ENCODE assay signal across 9 cellular contexts in the genomic region with DNA sequence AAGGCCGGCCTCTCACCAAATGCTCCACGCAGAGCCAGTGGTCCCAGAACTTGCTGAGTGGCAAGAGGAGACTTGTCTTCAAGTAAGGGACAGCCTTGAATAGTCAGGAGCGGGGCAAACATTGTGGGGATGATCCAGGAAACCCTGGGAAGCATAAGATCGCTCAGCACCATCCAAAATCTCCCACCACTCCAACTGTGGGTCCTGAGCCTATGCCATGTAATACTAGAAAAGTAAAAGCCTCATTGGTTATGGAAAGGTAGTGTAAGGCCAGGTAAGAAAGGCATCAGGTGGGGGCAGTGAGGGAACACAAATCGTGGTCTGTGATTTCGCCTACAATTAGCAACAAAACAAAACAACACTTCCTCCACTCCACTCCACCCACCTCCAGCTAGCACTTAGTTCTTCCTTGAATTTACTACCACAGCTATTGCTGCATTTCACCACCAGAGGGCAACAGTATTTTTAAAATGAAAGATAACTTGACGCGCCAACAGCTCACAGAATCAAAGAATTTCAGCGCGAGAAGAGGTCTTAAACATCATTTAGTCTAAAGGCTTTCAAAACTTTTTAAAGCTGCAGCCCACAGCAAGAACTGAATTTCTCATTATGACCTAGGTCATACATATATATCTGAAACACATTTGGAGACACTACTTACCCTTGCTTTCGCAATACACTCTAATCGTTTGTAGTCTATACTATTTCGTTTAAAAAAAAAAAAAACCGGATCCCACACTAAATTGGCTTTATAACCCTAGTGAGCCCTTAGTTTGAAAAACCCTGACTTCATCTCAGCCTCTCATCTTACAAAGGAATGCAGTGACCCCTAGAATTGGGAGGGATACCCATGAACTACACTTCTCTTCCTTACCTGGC. TPM values are rescaled to one million over a fixed set of nuclear protein-coding genes. Genes with fewer than 3 reads are reported as not detected.
DNase-seq lines count a peak whose midpoint lies in the region; ATAC-seq and TF ChIP-seq lines count a peak whose summit lies in the region.
"Had no signal": no experiment of that assay in that cellular context is flagged by ENCODE, and none has a peak within 500 bp of the region (broad histone marks: within the 10 kb centered on the region; RNA-seq: fewer than 3 reads in every experiment).

No MANE protein-coding gene starts in this region.

- TF ChIP-seq CTCF in GM12873 (IDR thresholded peaks at IDR 0.05; ENCODE audit: insufficient read depth, low read depth, low read length, missing control alignments): peak; percentile 76

- H3K9me3 Mint-ChIP-seq in T-cell: no peaks in the 10 kb centered on the region
- no peaks in the 10 kb centered on the region for H3K9me3 Mint-ChIP-seq in stimulated activated naive CD8-positive, alpha-beta T cell treated with anti-CD3 and anti-CD28 coated beads, Interleukin-15, amount 100 ng/mL, for 72 hours

- H3K4me3 Mint-ChIP-seq in T-cell: peak overlapping the region; percentile 22 to 50 (median 41)
- peak overlapping the region; percentile 50 to 60 for H3K4me3 Mint-ChIP-seq in stimulated activated naive CD8-positive, alpha-beta T cell treated with anti-CD3 and anti-CD28 coated beads, Interleukin-15, amount 100 ng/mL, for 72 hours

- H3K36me3 Mint-ChIP-seq in T-cell: no peaks in the 10 kb centered on the region

- H3K27me3 Mint-ChIP-seq in T-cell: peaks cover 5 to 7% of the 10 kb centered on the region in 2 donors
- no peaks in the 10 kb centered on the region for H3K27me3 Mint-ChIP-seq in stimulated activated naive CD8-positive, alpha-beta T cell treated with anti-CD3 and anti-CD28 coated beads, Interleukin-15, amount 100 ng/mL, for 72 hours

- peak; percentile 75 for DNase-seq in AG08396 (ENCODE audit: low spot score)
- DNase-seq in NCI-H1092 treated with DMSO at 0.1 percent for 48 hours (lab: John Stamatoyannopoulos, UW): peak; percentile 59
- peak in 29 of 34 experiments; percentile 10 to 53 (median 33) for DNase-seq in T-cell
- DNase-seq in cerebellum (ENCODE audit: low spot score): peak; percentile 77
- peak; percentile 85 for DNase-seq in left kidney (ENCODE audit: low read depth, low spot score)
- DNase-seq in stimulated activated naive CD8-positive, alpha-beta T cell treated with anti-CD3 and anti-CD28 coated beads, Interleukin-15, amount 100 ng/mL, for 72 hours: peak; percentile 36 to 38

- peak overlapping the region; percentile 55 to 68 for H3K27ac Mint-ChIP-seq in T-cell
- H3K27ac Mint-ChIP-seq in stimulated activated naive CD8-positive, alpha-beta T cell treated with anti-CD3 and anti-CD28 coated beads, Interleukin-15, amount 100 ng/mL, for 72 hours: no peak overlapping the region

- H3K4me1 Mint-ChIP-seq in T-cell: peaks cover 37 to 55% (median 44%) of the 10 kb centered on the region in 3 donors
- H3K4me1 Mint-ChIP-seq in stimulated activated naive CD8-positive, alpha-beta T cell treated with anti-CD3 and anti-CD28 coated beads, Interleukin-15, amount 100 ng/mL, for 72 hours: peaks cover 24% of the 10 kb centered on the region

- ATAC-seq in HG02678 (IDR thresholded peaks at IDR 0.05; ENCODE audit: unreplicated experiment) (peak; percentile 51), T-cell (replicated peaks in 1 of 4) (peak; percentile 63 to 73 (median 70))
- peak; percentile 26 for ATAC-seq in stimulated activated naive CD8-positive, alpha-beta T cell treated with anti-CD3 and anti-CD28 coated beads, Interleukin-15, amount 100 ng/mL, for 72 hours

- POLR2A ChIA-PET in T-cell (lab: Charles Lee): interaction anchor here in 1 of 2 donors (0.6 kb wide), 1 partner anchor 28 kb away, joined by 5 read pairs; no protein-coding TSS in a partner anchor

- CTCF ChIA-PET in T-cell (lab: Charles Lee): interaction anchor here (0.5 to 2.7 kb wide), 30 partner anchors 7 to 719 kb away, joined by 3 to 47 read pairs (median 4); partner anchors contain the start of genes MFSD1 (in 2 of the 2), GFM1 (in 1 of the 2) and LXN (in 1 of the 2)

RNA-seq across cellular contexts. Expression of gene RARRES1, which starts 4.5 kb away (rescaled TPM):
- total RNA-seq in T-cell (not detected), cerebellum (36.5 TPM)
- total RNA-seq: T-helper 2 cell treated with Interferon-gamma antibody and Interleukin-4, amounts not matched to agents 100 ng/mL and 5 ng/mL, for 36 hours had no signal

RNA-seq across cellular contexts. Expression of gene LXN, which starts 55.3 kb away (rescaled TPM):
- 1 to 10 TPM; 2.5 to 6.7 (median 3.9) TPM for total RNA-seq in T-cell
- total RNA-seq in cerebellum: 5.0 TPM

Comparison
In these comparisons a context has a peak if more than half of its experiments do, and no peak if none do; other contexts are left out.
1. Peak in every context shown above with its lines: DNase-seq and ATAC-seq.
2. DNase-seq: peak in every context shown above with its lines; median percentile 85 in left kidney; 77 in cerebellum; 75 in AG08396; 59 in NCI-H1092 treated with DMSO at 0.1 percent for 48 hours; 37 in stimulated activated naive CD8-positive, alpha-beta T cell treated with anti-CD3 and anti-CD28 coated beads, Interleukin-15, amount 100 ng/mL, for 72 hours; 33 in T-cell.
3. H3K27ac Mint-ChIP-seq: peak in T-cell (2 of 2); none in stimulated activated naive CD8-positive, alpha-beta T cell treated with anti-CD3 and anti-CD28 coated beads, Interleukin-15, amount 100 ng/mL, for 72 hours (0 of 2).
4. RNA of gene RARRES1, which starts 4.5 kb away (total RNA-seq): 36.5 TPM in cerebellum (single experiment); not detected in T-cell; every median in the first group is over 10 times any median in the second.